ENCODE assay signal across 24 cellular contexts in the genomic region with DNA sequence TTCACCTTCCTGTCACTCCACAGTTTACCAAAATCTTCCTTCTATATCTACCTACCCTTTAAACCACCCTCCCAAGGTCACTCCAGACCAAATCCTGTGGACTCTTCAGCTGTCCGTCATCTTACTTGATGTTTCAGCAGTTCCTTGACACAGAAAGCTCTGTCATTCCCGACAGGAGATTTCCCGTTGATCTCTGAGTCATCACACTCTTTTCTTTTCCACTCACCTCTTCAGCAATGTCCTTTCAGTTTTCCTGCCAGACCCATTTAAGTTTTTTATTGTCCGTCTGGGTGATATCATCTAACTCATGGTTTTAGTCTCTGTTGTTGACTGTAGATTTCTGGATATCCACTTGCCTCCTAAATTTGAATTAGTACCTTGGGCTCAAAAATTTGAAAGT.
"Had no signal": no experiment of that assay in that cellular context is flagged by ENCODE, and none has a peak within 500 bp of the region (broad histone marks: within the 10 kb centered on the region; RNA-seq: fewer than 3 reads in every experiment).

No MANE protein-coding gene starts in this region.

- H3K27me3 ChIP-seq: adrenal gland had no signal

- DNase-seq: activated CD4-positive, alpha-beta T cell treated with anti-CD3 and anti-CD28 coated beads for 48 hours; activated CD4-positive, alpha-beta T cell treated with anti-CD3 and anti-CD28 coated beads, Interleukin-2, amount 50 U/mL, for 4 hours; activated CD4-positive, CD25-positive, alpha-beta regulatory T cell treated with anti-CD3 and anti-CD28 coated beads, Interleukin-2, amount 50 U/mL, for 72 hours; activated CD8-positive, alpha-beta memory T cell treated with anti-CD3 and anti-CD28 coated beads for 24 hours; activated gamma-delta T cell; activated naive CD4-positive, alpha-beta T cell treated with anti-CD3 and anti-CD28 coated beads for 36 hours; activated T-cell treated with anti-CD3 and anti-CD28 coated beads, Interleukin-2, amount 50 U/mL, for 4 hours; aorta; central memory CD4-positive, alpha-beta T cell; MM.1S; NCI-H1105 treated with DMSO at 0.1 percent for 48 hours; NCI-H1436 treated with DMSO at 0.1 percent for 48 hours; NCI-H187; NCI-H2081; NCI-H446; NCI-H524; PC-9; SHP77 treated with DMSO at 0.1 percent for 48 hours; T-helper 17 cell; T-helper 9 cell had no signal

- H3K27ac ChIP-seq: KMS-11, PC-9 had no signal

- H3K9me3 ChIP-seq: adrenal gland had no signal

- ATAC-seq: activated T-cell treated with anti-CD3 and anti-CD28 coated beads, Interleukin-2, amount 50 U/mL, for 4 hours; T-helper 17 cell; WTC11 had no signal

- H3K27me3 Mint-ChIP-seq: activated naive CD8-positive, alpha-beta T cell; T-helper 17 cell had no signal

- H3K36me3 ChIP-seq: adrenal gland had no signal

- H3K4me1 Mint-ChIP-seq: WTC11 had no signal

- H3K27ac Mint-ChIP-seq: activated naive CD4-positive, alpha-beta T cell treated with anti-CD3 and anti-CD28 coated beads for 36 hours; activated naive CD8-positive, alpha-beta T cell; T-helper 17 cell; WTC11 had no signal

- H3K4me3 Mint-ChIP-seq: activated naive CD4-positive, alpha-beta T cell treated with anti-CD3 and anti-CD28 coated beads for 36 hours; activated naive CD8-positive, alpha-beta T cell; activated T-cell treated with anti-CD3 and anti-CD28 coated beads, Interleukin-2, amount 50 U/mL, for 4 hours; T-helper 17 cell; WTC11 had no signal

- H3K9me3 Mint-ChIP-seq: activated naive CD4-positive, alpha-beta T cell treated with anti-CD3 and anti-CD28 coated beads for 36 hours; activated T-cell treated with anti-CD3 and anti-CD28 coated beads, Interleukin-2, amount 50 U/mL, for 4 hours; WTC11 had no signal

- H3K4me3 ChIP-seq: adrenal gland, PC-9 had no signal
